18 cellular contexts compared by ENCODE assay signal in genomic region chr19:50994129-50994528, GRCh38. TPM values are rescaled to one million over a fixed set of nuclear protein-coding genes. Genes with fewer than 3 reads are reported as not detected.
A peak's percentile ranks its signal among the peaks of the same experiment; 100 is the strongest.
DNase-seq lines count a peak whose midpoint lies in the region; ATAC-seq, FAIRE-seq and TF ChIP-seq lines count a peak whose summit lies in the region.
"Had no signal": no experiment of that assay in that cellular context is flagged by ENCODE, and none has a peak within 500 bp of the region (broad histone marks: within the 10 kb centered on the region; RNA-seq: fewer than 3 reads in every experiment).

No MANE protein-coding gene starts in this region.

- no peak for FAIRE-seq in GM12878 (lab: Jason Lieb, UNC)

- H3K4me2 ChIP-seq in GM12878 (ENCODE audit: control insufficient read depth, insufficient read depth) (no peak overlapping the region), hepatocyte (no peak overlapping the region)

- 3% methylated on average over 2 of the region's 2 CpGs for WGBS in GM12878 (ENCODE audit: insufficient coverage, insufficient replicate concordance, low lambda C conversion rate, missing lambda C conversion rate)
- WGBS in hepatocyte (ENCODE audit: low lambda C conversion rate, missing lambda C conversion rate) = 72% methylated on average over 2 of the region's 2 CpGs

- TF ChIP-seq RAD21 in GM12878 (IDR thresholded peaks at IDR 0.05; ENCODE audit: insufficient read depth, low read depth, low read length) = no peak

- POLR2A ChIA-PET in GM12878 (lab: Charles Lee) = no interaction called here

- RAD21 ChIA-PET in GM12878 (lab: Charles Lee; ENCODE audit: unreplicated experiment) = no interaction called here

- H3K4me3 ChIP-seq in Jurkat, Clone E6-1 (ENCODE audit: low read length) = no peak overlapping the region
- H3K4me3 ChIP-seq in GM12878 (no peak overlapping the region), hepatocyte (no peak overlapping the region)
- H3K4me3 ChIP-seq: body of pancreas had no signal

- H3K79me2 ChIP-seq in GM12878 (ENCODE audit: control insufficient read depth, insufficient read depth, low read length) (no peaks in the 10 kb centered on the region), hepatocyte (no peaks in the 10 kb centered on the region)

- TF ChIP-seq EP300 in GM12878 (IDR thresholded peaks at IDR 0.05; ENCODE audit: borderline replicate concordance in 1 of 2, control insufficient read depth in 1 of 2, low read depth in 2 of 2, low read length in 2 of 2) = no peak

- CTCF ChIA-PET in GM12878 (lab: Yijun Ruan, JAX) = interaction anchor here (0.6 kb wide), 1 partner anchor 22 kb away, joined by 3 read pairs; no protein-coding TSS in a partner anchor

- in situ Hi-C loops in GM12878 (cut with MboI) = no loop called here

- ATAC-seq in GM12878 = no peak
- ATAC-seq in GM21367 (IDR thresholded peaks at IDR 0.05; ENCODE audit: unreplicated experiment) = no peak
- ATAC-seq: activated CD8-positive, alpha-beta memory T cell treated with anti-CD3 and anti-CD28 coated beads, Interleukin-2, amount 10 ng/mL, durations not matched to agents 7 days and 5 days; body of pancreas had no signal

- no peak for TF ChIP-seq POLR2A in GM12878 (IDR thresholded peaks at IDR 0.05; ENCODE audit: low read depth, low read length)

- no peak overlapping the region for H2AFZ ChIP-seq in GM12878 (ENCODE audit: control insufficient read depth, low read depth, low read length)
- no peak overlapping the region for H2AFZ ChIP-seq in hepatocyte

- SMC1A ChIA-PET in GM12878 (lab: Charles Lee; ENCODE audit: uncharacterized antibody, unreplicated experiment) = no interaction called here

- H3K9ac ChIP-seq in GM12878 (ENCODE audit: control insufficient read depth, insufficient read depth, low read length) = no peak overlapping the region

- intact Hi-C loops in GM12878 (cut with micrococcal nuclease; ENCODE audit: unreplicated experiment) = no loop called here

- H3K9me3 ChIP-seq in GM12878 (replicated peaks; ENCODE audit: control insufficient read depth, insufficient read depth, low read length) (peaks cover 2% of the 10 kb centered on the region; the same call in 1 of the 3 replicates), hepatocyte (ENCODE audit: low read depth) (no peaks in the 10 kb centered on the region)
- H3K9me3 ChIP-seq: body of pancreas had no signal

- H3K9me2 ChIP-seq in hepatocyte (replicated peaks; ENCODE audit: insufficient read depth) = no peaks in the 10 kb centered on the region

- no peaks in the 10 kb centered on the region; a peak in 2 of 4 replicates for H3K27me3 ChIP-seq in GM12878 (replicated peaks in 1 of 2; ENCODE audit: control insufficient read depth in 2 of 2, insufficient read depth in 2 of 2, low read length in 1 of 2)
- peaks cover 6% of the 10 kb centered on the region for H3K27me3 ChIP-seq in hepatocyte
- H3K27me3 ChIP-seq: body of pancreas had no signal

- H3K36me3 ChIP-seq in GM12878 (ENCODE audit: control insufficient read depth in 2 of 2, insufficient read depth in 2 of 2, low read length in 1 of 2) (no peaks in the 10 kb centered on the region), hepatocyte (replicated peaks; ENCODE audit: insufficient read depth, low read depth) (no peaks in the 10 kb centered on the region)

- peak; percentile 18 for DNase-seq in CMK (ENCODE audit: low read depth)
- peak; percentile 39 for DNase-seq in Jurkat, Clone E6-1 (ENCODE audit: low read depth, low spot score)
- peak; percentile 2 for DNase-seq in GM12878 (ENCODE audit: low read depth, low spot score)
- no peak for DNase-seq in NCI-H2196 (lab: John Stamatoyannopoulos, UW; ENCODE audit: unreplicated experiment)
- no peak for DNase-seq in hepatocyte (ENCODE audit: low spot score)
- DNase-seq: activated CD8-positive, alpha-beta memory T cell treated with anti-CD3 and anti-CD28 coated beads, Interleukin-2, amount 10 ng/mL, durations not matched to agents 7 days and 5 days; activated naive CD4-positive, alpha-beta T cell treated with anti-CD3 and anti-CD28 coated beads for 36 hours; body of pancreas; effector CD8-positive, alpha-beta T cell; foreskin melanocyte; immature natural killer cell; NCI-H1436 treated with DMSO at 0.1 percent for 48 hours; NCI-H526 treated with DMSO at 0.1 percent for 48 hours; occipital lobe; SHP77 treated with DMSO at 0.1 percent for 48 hours had no signal

- H4K20me1 ChIP-seq in GM12878 (ENCODE audit: control insufficient read depth, insufficient read depth) (no peaks in the 10 kb centered on the region), hepatocyte (ENCODE audit: insufficient read depth, poor library complexity, severe bottlenecking) (no peaks in the 10 kb centered on the region)

- BruUV-seq in GM12878 (replicated peaks; lab: Mats Ljungman, UMichigan) = no TSS peak

- no peak overlapping the region for H3K27ac ChIP-seq in GM12878 (ENCODE audit: control insufficient read depth, insufficient read depth)
- no peak overlapping the region for H3K27ac ChIP-seq in hepatocyte
- H3K27ac ChIP-seq: body of pancreas had no signal

- H3K4me1 ChIP-seq in GM12878 (ENCODE audit: control insufficient read depth, insufficient read depth, low read length) = no peaks in the 10 kb centered on the region
- no peaks in the 10 kb centered on the region for H3K4me1 ChIP-seq in hepatocyte (ENCODE audit: insufficient read depth)
- H3K4me1 ChIP-seq: body of pancreas had no signal

- no peak for TF ChIP-seq CTCF in GM12878 (IDR thresholded peaks at IDR 0.05 in 2 of 3, conservative IDR thresholded peaks at IDR 0.05 in 1 of 3; ENCODE audit: control insufficient read depth in 2 of 3, extremely low read depth in 1 of 3, insufficient read depth in 1 of 3, low read depth in 3 of 3, low read length in 3 of 3)
- no peak for TF ChIP-seq CTCF in hepatocyte (IDR thresholded peaks at IDR 0.05; ENCODE audit: poor library complexity)

RNA-seq across cellular contexts. Expression of gene KLK8, which starts 7.3 kb away (rescaled TPM):
- not detected for polyA plus RNA-seq in Jurkat, Clone E6-1 (2012; ENCODE audit: insufficient read depth, insufficient read length)
- not detected in 2 replicates for total RNA-seq in GM12878 (2013; cell fraction: nucleolus; rRNA removed)
- total RNA-seq in GM12878 (2014; rRNA removed) = not detected in 2 replicates
- total RNA-seq in GM12878 (2014; rRNA removed; fragmentation: Illumina TruSeq; extraction: Trizol) = not detected in 2 replicates
- total RNA-seq in GM12878 (2021) = not detected in 2 replicates
- polyA plus RNA-seq in GM12878 (2011; ENCODE audit: low read depth) = not detected
- not detected in 2 replicates for polyA plus RNA-seq in GM12878 (2011; rRNA removed)
- not detected in 2 replicates for polyA plus RNA-seq in GM12878 (2011; cell fraction: cytosol; rRNA removed)
- not detected in 2 replicates for polyA plus RNA-seq in GM12878 (2011; cell fraction: nucleus; rRNA removed)
- not detected in 2 replicates for polyA plus RNA-seq in GM12878 (2012)
- not detected in 2 replicates for polyA plus RNA-seq in GM12878 (2014; fragmentation: Illumina TruSeq; extraction: Trizol)
- not detected for polyA plus RNA-seq in GM12878 (2014; fragmentation: Nextera tagmentation; extraction: Ambion mirVana)
- not detected in 2 replicates for polyA plus RNA-seq in GM12878 (2014; rRNA removed)
- not detected for polyA plus RNA-seq in GM12878 (2016; fragmentation: Nextera tagmentation; extraction: Ambion mirVana)
- not detected in 2 replicates for polyA minus RNA-seq in GM12878 (2011; rRNA and poly(A)+ RNA removed)
- polyA minus RNA-seq in GM12878 (2011; cell fraction: cytosol; rRNA and poly(A)+ RNA removed) = not detected in 2 replicates
- polyA minus RNA-seq in GM12878 (2011; cell fraction: nucleus; rRNA and poly(A)+ RNA removed) = not detected in 2 replicates
- total RNA-seq in hepatocyte = 0.16 and 0.87 TPM in 2 replicates
- 5.4 and 9.0 TPM in 2 replicates for polyA plus RNA-seq in hepatocyte
- total RNA-seq: activated CD8-positive, alpha-beta memory T cell treated with anti-CD3 and anti-CD28 coated beads, Interleukin-2, amount 10 ng/mL, durations not matched to agents 7 days and 5 days; activated naive CD4-positive, alpha-beta T cell treated with anti-CD3 and anti-CD28 coated beads for 36 hours; body of pancreas; occipital lobe had no signal
- polyA plus RNA-seq: BJ, IgD-negative memory B cell, immature natural killer cell had no signal

RNA-seq across cellular contexts. Expression of gene KLK7, which starts 10.4 kb away (rescaled TPM):
- not detected for polyA plus RNA-seq in Jurkat, Clone E6-1 (2012; ENCODE audit: insufficient read depth, insufficient read length)
- total RNA-seq in GM12878 (2013; cell fraction: nucleolus; rRNA removed) = not detected in 2 replicates
- total RNA-seq in GM12878 (2014; rRNA removed) = not detected in 2 replicates
- total RNA-seq in GM12878 (2014; rRNA removed; fragmentation: Illumina TruSeq; extraction: Trizol) = not detected in 2 replicates
- not detected in 2 replicates for total RNA-seq in GM12878 (2021)
- polyA plus RNA-seq in GM12878 (2011; ENCODE audit: low read depth) = not detected
- polyA plus RNA-seq in GM12878 (2011; rRNA removed) = not detected in 2 replicates
- not detected in 2 replicates for polyA plus RNA-seq in GM12878 (2011; cell fraction: cytosol; rRNA removed)
- not detected in 2 replicates for polyA plus RNA-seq in GM12878 (2011; cell fraction: nucleus; rRNA removed)
- not detected in 2 replicates for polyA plus RNA-seq in GM12878 (2012)
- polyA plus RNA-seq in GM12878 (2014; fragmentation: Illumina TruSeq; extraction: Trizol) = not detected in 2 replicates
- not detected for polyA plus RNA-seq in GM12878 (2014; fragmentation: Nextera tagmentation; extraction: Ambion mirVana)
- polyA plus RNA-seq in GM12878 (2014; rRNA removed) = not detected in 2 replicates
- polyA plus RNA-seq in GM12878 (2016; fragmentation: Nextera tagmentation; extraction: Ambion mirVana) = not detected
- polyA minus RNA-seq in GM12878 (2011; rRNA and poly(A)+ RNA removed) = not detected in 2 replicates
- not detected in 2 replicates for polyA minus RNA-seq in GM12878 (2011; cell fraction: cytosol; rRNA and poly(A)+ RNA removed)
- polyA minus RNA-seq in GM12878 (2011; cell fraction: nucleus; rRNA and poly(A)+ RNA removed) = not detected in 2 replicates
- total RNA-seq in hepatocyte = 0.20 and 3.9 TPM in 2 replicates
- 1.1 and 2.8 TPM in 2 replicates for polyA plus RNA-seq in hepatocyte
- total RNA-seq: activated CD8-positive, alpha-beta memory T cell treated with anti-CD3 and anti-CD28 coated beads, Interleukin-2, amount 10 ng/mL, durations not matched to agents 7 days and 5 days; activated naive CD4-positive, alpha-beta T cell treated with anti-CD3 and anti-CD28 coated beads for 36 hours; occipital lobe had no signal
- polyA plus RNA-seq: BJ, IgD-negative memory B cell, immature natural killer cell had no signal

RNA-seq across cellular contexts. Expression of gene KLK6, which starts 24.7 kb away (rescaled TPM):
- not detected for polyA plus RNA-seq in Jurkat, Clone E6-1 (2012; ENCODE audit: insufficient read depth, insufficient read length)
- total RNA-seq in GM12878 (2013; cell fraction: nucleolus; rRNA removed) = not detected in 2 replicates
- total RNA-seq in GM12878 (2014; rRNA removed) (not detected in 2 replicates), GM12878 (2014; rRNA removed; fragmentation: Illumina TruSeq; extraction: Trizol) (not detected in 2 replicates), GM12878 (2021) (not detected in 2 replicates), hepatocyte (1.1 and 2.0 TPM in 2 replicates)
- not detected for polyA plus RNA-seq in GM12878 (2011; ENCODE audit: low read depth)
- polyA plus RNA-seq in GM12878 (2011; rRNA removed) (not detected in 2 replicates), GM12878 (2014; fragmentation: Illumina TruSeq; extraction: Trizol) (not detected in 2 replicates), GM12878 (2014; fragmentation: Nextera tagmentation; extraction: Ambion mirVana) (not detected), GM12878 (2014; rRNA removed) (not detected in 2 replicates), GM12878 (2016; fragmentation: Nextera tagmentation; extraction: Ambion mirVana) (not detected), hepatocyte (5.4 and 7.6 TPM in 2 replicates)
- polyA plus RNA-seq in GM12878 (2011; cell fraction: cytosol; rRNA removed) = not detected in 2 replicates
- not detected in 2 replicates for polyA plus RNA-seq in GM12878 (2011; cell fraction: nucleus; rRNA removed)
- not detected in 2 replicates for polyA plus RNA-seq in GM12878 (2012)
- polyA minus RNA-seq in GM12878 (2011; rRNA and poly(A)+ RNA removed) = not detected in 2 replicates
- not detected in 2 replicates for polyA minus RNA-seq in GM12878 (2011; cell fraction: cytosol; rRNA and poly(A)+ RNA removed)
- not detected in 2 replicates for polyA minus RNA-seq in GM12878 (2011; cell fraction: nucleus; rRNA and poly(A)+ RNA removed)
- total RNA-seq: activated CD8-positive, alpha-beta memory T cell treated with anti-CD3 and anti-CD28 coated beads, Interleukin-2, amount 10 ng/mL, durations not matched to agents 7 days and 5 days; activated naive CD4-positive, alpha-beta T cell treated with anti-CD3 and anti-CD28 coated beads for 36 hours; body of pancreas; occipital lobe had no signal
- polyA plus RNA-seq: BJ, IgD-negative memory B cell, immature natural killer cell had no signal

RNA-seq across cellular contexts. Expression of gene KLK10, which starts 25.4 kb away (rescaled TPM):
- polyA plus RNA-seq in Jurkat, Clone E6-1 (2012; ENCODE audit: insufficient read depth, insufficient read length) = not detected
- not detected in 2 replicates for total RNA-seq in GM12878 (2013; cell fraction: nucleolus; rRNA removed)
- not detected in 2 replicates for total RNA-seq in GM12878 (2014; rRNA removed)
- not detected in 2 replicates for total RNA-seq in GM12878 (2014; rRNA removed; fragmentation: Illumina TruSeq; extraction: Trizol)
- total RNA-seq in GM12878 (2021) = not detected in 2 replicates
- not detected for polyA plus RNA-seq in GM12878 (2011; ENCODE audit: low read depth)
- not detected in 2 replicates for polyA plus RNA-seq in GM12878 (2011; rRNA removed)
- not detected in 2 replicates for polyA plus RNA-seq in GM12878 (2011; cell fraction: cytosol; rRNA removed)
- not detected in 2 replicates for polyA plus RNA-seq in GM12878 (2011; cell fraction: nucleus; rRNA removed)
- not detected in 2 replicates for polyA plus RNA-seq in GM12878 (2012)
- not detected in 2 replicates for polyA plus RNA-seq in GM12878 (2014; fragmentation: Illumina TruSeq; extraction: Trizol)
- polyA plus RNA-seq in GM12878 (2014; fragmentation: Nextera tagmentation; extraction: Ambion mirVana) = not detected
- polyA plus RNA-seq in GM12878 (2014; rRNA removed) = not detected in 2 replicates
- not detected for polyA plus RNA-seq in GM12878 (2016; fragmentation: Nextera tagmentation; extraction: Ambion mirVana)
- polyA minus RNA-seq in GM12878 (2011; rRNA and poly(A)+ RNA removed) = not detected in 2 replicates
- polyA minus RNA-seq in GM12878 (2011; cell fraction: cytosol; rRNA and poly(A)+ RNA removed) = not detected in 2 replicates
- not detected in 2 replicates for polyA minus RNA-seq in GM12878 (2011; cell fraction: nucleus; rRNA and poly(A)+ RNA removed)
- total RNA-seq in hepatocyte = 0.10 and 1.8 TPM in 2 replicates
- 1.3 and 3.4 TPM in 2 replicates for polyA plus RNA-seq in hepatocyte
- total RNA-seq: activated CD8-positive, alpha-beta memory T cell treated with anti-CD3 and anti-CD28 coated beads, Interleukin-2, amount 10 ng/mL, durations not matched to agents 7 days and 5 days; activated naive CD4-positive, alpha-beta T cell treated with anti-CD3 and anti-CD28 coated beads for 36 hours; body of pancreas; occipital lobe had no signal
- polyA plus RNA-seq: BJ, IgD-negative memory B cell, immature natural killer cell had no signal

RNA-seq across cellular contexts. Expression of gene KLK11, which starts 32.3 kb away (rescaled TPM):
- polyA plus RNA-seq in Jurkat, Clone E6-1 (2012; ENCODE audit: insufficient read depth, insufficient read length) = not detected
- total RNA-seq in GM12878 (2013; cell fraction: nucleolus; rRNA removed) = not detected in 2 replicates
- total RNA-seq in GM12878 (2014; rRNA removed) = not detected in 2 replicates
- not detected in 2 replicates for total RNA-seq in GM12878 (2014; rRNA removed; fragmentation: Illumina TruSeq; extraction: Trizol)
- total RNA-seq in GM12878 (2021) = not detected in 2 replicates
- not detected for polyA plus RNA-seq in GM12878 (2011; ENCODE audit: low read depth)
- not detected in 2 replicates for polyA plus RNA-seq in GM12878 (2011; rRNA removed)
- polyA plus RNA-seq in GM12878 (2011; cell fraction: cytosol; rRNA removed) = not detected in 2 replicates
- not detected in 2 replicates for polyA plus RNA-seq in GM12878 (2011; cell fraction: nucleus; rRNA removed)
- not detected in 2 replicates for polyA plus RNA-seq in GM12878 (2012)
- not detected in 2 replicates for polyA plus RNA-seq in GM12878 (2014; fragmentation: Illumina TruSeq; extraction: Trizol)
- polyA plus RNA-seq in GM12878 (2014; fragmentation: Nextera tagmentation; extraction: Ambion mirVana) = not detected
- polyA plus RNA-seq in GM12878 (2014; rRNA removed) = not detected in 2 replicates
- not detected for polyA plus RNA-seq in GM12878 (2016; fragmentation: Nextera tagmentation; extraction: Ambion mirVana)
- not detected in 2 replicates for polyA minus RNA-seq in GM12878 (2011; rRNA and poly(A)+ RNA removed)
- not detected in 2 replicates for polyA minus RNA-seq in GM12878 (2011; cell fraction: cytosol; rRNA and poly(A)+ RNA removed)
- polyA minus RNA-seq in GM12878 (2011; cell fraction: nucleus; rRNA and poly(A)+ RNA removed) = not detected in 2 replicates
- total RNA-seq in hepatocyte = 1.4 TPM in 1 of 2 replicates, not detected in the other
- 2.2 and 2.6 TPM in 2 replicates for polyA plus RNA-seq in hepatocyte
- total RNA-seq: activated CD8-positive, alpha-beta memory T cell treated with anti-CD3 and anti-CD28 coated beads, Interleukin-2, amount 10 ng/mL, durations not matched to agents 7 days and 5 days; activated naive CD4-positive, alpha-beta T cell treated with anti-CD3 and anti-CD28 coated beads for 36 hours; occipital lobe had no signal
- polyA plus RNA-seq: BJ, IgD-negative memory B cell, immature natural killer cell had no signal

Comparison
In these comparisons a context has a peak if more than half of its experiments do, and no peak if none do; other contexts are left out.
1. DNase-seq: peak in CMK (single experiment), Jurkat, Clone E6-1 (single experiment) and GM12878 (single experiment); none in NCI-H2196 (single experiment) and hepatocyte (single experiment).